In genomic region chr6:32190946-32191677, GRCh38 we compare ENCODE assay signal across 1 cellular context.
TF ChIP-seq lines count a peak whose summit lies in the region.

No MANE protein-coding gene starts in this region.

TF ChIP-seq in GM12878, 131 proteins besides CTCF, POLR2A, EP300 and RAD21:
- TF ChIP-seq FOXK2 (IDR thresholded peaks at IDR 0.05) (no peak), WRNIP1 (IDR thresholded peaks at IDR 0.05; ENCODE audit: borderline replicate concordance, low read depth, low read length) (no peak), RB1 (IDR thresholded peaks at IDR 0.05; ENCODE audit: borderline replicate concordance) (no peak), ZBED1 (IDR thresholded peaks at IDR 0.05; ENCODE audit: borderline replicate concordance) (no peak), NR2C1 (IDR thresholded peaks at IDR 0.05) (no peak), MLLT1 (IDR thresholded peaks at IDR 0.05) (peak; percentile 67), BCLAF1 (IDR thresholded peaks at IDR 0.05) (no peak), HDAC2 (IDR thresholded peaks at IDR 0.05) (no peak), BACH1 (IDR thresholded peaks at IDR 0.05; ENCODE audit: borderline replicate concordance) (0 out of 2 replicates have a peak, but pooled peaks have one; percentile 20), ZNF217 (IDR thresholded peaks at IDR 0.05) (no peak), MEF2B (IDR thresholded peaks at IDR 0.05; ENCODE audit: partially characterized antibody, poor library complexity, severe bottlenecking) (no peak), ZBTB11 (CRISPR knock-in tag; IDR thresholded peaks at IDR 0.05) (no peak), HDAC6 (IDR thresholded peaks at IDR 0.05; ENCODE audit: unreplicated experiment) (no peak), NFYA (IDR thresholded peaks at IDR 0.05; ENCODE audit: borderline replicate concordance, low read depth, low read length) (no peak), POLR2AphosphoS5 (IDR thresholded peaks at IDR 0.05; ENCODE audit: low read length) (0 out of 2 replicates have a peak, but pooled peaks have one; percentile 13), NR2C2 (IDR thresholded peaks at IDR 0.05; ENCODE audit: borderline replicate concordance, control insufficient read depth, insufficient read length, low read depth) (no peak), ASH2L (IDR thresholded peaks at IDR 0.05; ENCODE audit: borderline replicate concordance, low read depth) (no peak), MEF2A (IDR thresholded peaks at IDR 0.05; ENCODE audit: insufficient read depth, low read depth, low read length) (no peak), ZNF687 (IDR thresholded peaks at IDR 0.05) (0 out of 2 replicates have a peak, but pooled peaks have one; percentile 14), SKIL (IDR thresholded peaks at IDR 0.05; ENCODE audit: low read depth, poor library complexity, severe bottlenecking) (no peak)
